ENCODE assay signal across 15 cellular contexts in the genomic region with DNA sequence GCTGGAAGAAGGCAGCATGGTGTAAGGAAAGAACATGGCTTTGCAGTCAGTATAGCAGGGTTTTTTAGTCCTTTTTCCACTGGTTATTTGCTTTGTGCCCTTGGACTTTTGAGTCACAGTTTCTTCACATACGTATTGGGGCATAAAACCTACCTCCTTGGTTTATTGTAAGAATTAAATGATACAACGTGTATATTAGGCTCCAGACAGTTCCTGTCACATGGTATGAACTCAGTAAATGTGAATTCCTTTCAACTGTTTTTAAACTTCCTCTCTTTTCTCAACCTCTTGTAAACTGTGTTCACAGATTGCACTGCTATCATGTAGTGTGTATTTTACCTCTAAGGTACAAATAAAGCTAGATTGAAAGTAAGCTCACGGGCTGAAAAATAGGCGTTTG. TPM values are rescaled to one million over a fixed set of nuclear protein-coding genes. Genes with fewer than 3 reads are reported as not detected.
A peak's percentile ranks its signal among the peaks of the same experiment; 100 is the strongest.
DNase-seq lines count a peak whose midpoint lies in the region; ATAC-seq and TF ChIP-seq lines count a peak whose summit lies in the region.
"Had no signal": no experiment of that assay in that cellular context is flagged by ENCODE, and none has a peak within 500 bp of the region (broad histone marks: within the 10 kb centered on the region; RNA-seq: fewer than 3 reads in every experiment).

No MANE protein-coding gene starts in this region.

- H3K36me3 ChIP-seq in BLaER1 treated with 17β-estradiol and CSF1 and Interleukin-3, amounts not matched to agents 10 nM and 100 nM, result no peaks in the 10 kb centered on the region
- H3K36me3 ChIP-seq in Loucy (ENCODE audit: insufficient read depth, low read length) (peaks cover 31% of the 10 kb centered on the region; the same call in 1 of the 2 replicates), transverse colon (no peaks in the 10 kb centered on the region)

- H3K4me1 Mint-ChIP-seq in chondrocyte (ENCODE audit: low read depth), result peaks cover 48% of the 10 kb centered on the region
- H3K4me1 Mint-ChIP-seq in mesothelial cell of epicardium, result peaks cover 67% of the 10 kb centered on the region
- H3K4me1 Mint-ChIP-seq: activated T-helper 17 cell treated with anti-CD3 and anti-CD28 coated beads, Interleukin-2, amount 50 U/mL, for 72 hours had no signal

- intact Hi-C loops in transverse colon (cut with DNase I; ENCODE audit: low total_unique reads), result no loop called here

- peak overlapping the region; percentile 9 to 78 (median 37); a peak in 20 of 22 replicates for H3K4me2 ChIP-seq in BLaER1 treated with 17β-estradiol and CSF1 and Interleukin-3, amounts not matched to agents 10 nM and 100 nM
- H3K4me2 ChIP-seq in Loucy (ENCODE audit: low read depth, low read length, poor library complexity, severe bottlenecking), result peak overlapping the region; percentile 54

- DNase-seq in chondrocyte (ENCODE audit: low spot score) (no peak), mesothelial cell of epicardium (ENCODE audit: low spot score in 2 of 2, unreplicated experiment in 2 of 2) (no peak), amygdala (lab: John Stamatoyannopoulos, UW) (no peak), transverse colon (no peak)
- DNase-seq: activated CD4-positive, alpha-beta memory T cell treated with anti-CD3 and anti-CD28 coated beads for 36 hours; aorta; NCI-H187; NCI-H774; small intestine had no signal

- TF ChIP-seq EP300 in transverse colon (IDR thresholded peaks at IDR 0.05; ENCODE audit: low read depth), result no peak

- no peaks in the 10 kb centered on the region for H4K20me1 ChIP-seq in BLaER1 treated with 17β-estradiol and CSF1 and Interleukin-3, amounts not matched to agents 10 nM and 100 nM
- H4K20me1 ChIP-seq in Loucy (ENCODE audit: insufficient read depth, low read length, poor library complexity, severe bottlenecking), result peaks cover 44% of the 10 kb centered on the region

- no peak overlapping the region for H2AFZ ChIP-seq in Loucy (ENCODE audit: low read length)

- no peak overlapping the region for H3K4me3 ChIP-seq in BLaER1 treated with 17β-estradiol and CSF1 and Interleukin-3, amounts not matched to agents 10 nM and 100 nM
- H3K4me3 ChIP-seq in Loucy (ENCODE audit: low read length, poor library complexity, severe bottlenecking) (peak overlapping the region; percentile 31), transverse colon (no peak overlapping the region)

- H3K27ac Mint-ChIP-seq in chondrocyte (ENCODE audit: unreplicated experiment), result peak overlapping the region; percentile 60
- H3K27ac Mint-ChIP-seq in mesothelial cell of epicardium, result peak overlapping the region; percentile 87
- H3K27ac Mint-ChIP-seq: activated CD4-positive, alpha-beta memory T cell treated with anti-CD3 and anti-CD28 coated beads for 36 hours; activated T-helper 17 cell treated with anti-CD3 and anti-CD28 coated beads, Interleukin-2, amount 50 U/mL, for 72 hours had no signal

- H3K9me3 Mint-ChIP-seq in chondrocyte (ENCODE audit: low read depth), result no peaks in the 10 kb centered on the region
- no peaks in the 10 kb centered on the region for H3K9me3 Mint-ChIP-seq in mesothelial cell of epicardium
- H3K9me3 Mint-ChIP-seq: activated CD4-positive, alpha-beta memory T cell treated with anti-CD3 and anti-CD28 coated beads for 36 hours; activated T-helper 17 cell treated with anti-CD3 and anti-CD28 coated beads, Interleukin-2, amount 50 U/mL, for 72 hours had no signal

- H3K36me3 Mint-ChIP-seq in chondrocyte (ENCODE audit: low read depth), result peaks cover 5% of the 10 kb centered on the region
- no peaks in the 10 kb centered on the region for H3K36me3 Mint-ChIP-seq in mesothelial cell of epicardium
- H3K36me3 Mint-ChIP-seq: activated CD4-positive, alpha-beta memory T cell treated with anti-CD3 and anti-CD28 coated beads for 36 hours had no signal

- in situ Hi-C loops in transverse colon (cut with MboI; ENCODE audit: low pct_ligation_motif_present in 1 of 4, low pct_unique_long_range_greater_than_20kb in 1 of 4, low sequenced_read_pairs in 3 of 4), result loop anchor here in 3 of 4 donors (10.0 to 25.0 kb wide), 2 partner anchors 779 to 797 kb away; no protein-coding TSS in a partner anchor

- no peak overlapping the region for H3K4me3 Mint-ChIP-seq in chondrocyte (ENCODE audit: unreplicated experiment)
- no peak overlapping the region for H3K4me3 Mint-ChIP-seq in mesothelial cell of epicardium
- H3K4me3 Mint-ChIP-seq: activated CD4-positive, alpha-beta memory T cell treated with anti-CD3 and anti-CD28 coated beads for 36 hours; activated T-helper 17 cell treated with anti-CD3 and anti-CD28 coated beads, Interleukin-2, amount 50 U/mL, for 72 hours had no signal

- 22 to 28% methylated on average over 3 to 4 of the region's 4 CpGs for WGBS in transverse colon (ENCODE audit: low coverage in 1 of 2), 2 donors

- peaks cover 3% of the 10 kb centered on the region; the same call in 1 of the 2 replicates for H3F3A ChIP-seq in Loucy (ENCODE audit: low read depth)

- H3K79me2 ChIP-seq in Loucy (ENCODE audit: insufficient read depth, low read length), result peaks cover 70% of the 10 kb centered on the region

- H3K4me1 ChIP-seq in BLaER1 treated with 17β-estradiol and CSF1 and Interleukin-3, amounts not matched to agents 10 nM and 100 nM, result peaks cover 17 to 27% (median 20%) of the 10 kb centered on the region in 10 experiments
- H3K4me1 ChIP-seq in Loucy (ENCODE audit: insufficient read depth, low read length, poor library complexity, severe bottlenecking), result peaks cover 28% of the 10 kb centered on the region
- H3K4me1 ChIP-seq in transverse colon, result peaks cover 0 to 22% (median 9%) of the 10 kb centered on the region in 4 donors

- ATAC-seq in HG02571 (IDR thresholded peaks at IDR 0.05; ENCODE audit: unreplicated experiment) (no peak), GM19452 (IDR thresholded peaks at IDR 0.05; ENCODE audit: unreplicated experiment) (no peak)
- ATAC-seq: activated T-helper 17 cell treated with anti-CD3 and anti-CD28 coated beads, Interleukin-2, amount 50 U/mL, for 72 hours; Right ventricle myocardium inferior had no signal

- H3K9me2 ChIP-seq in Loucy (replicated peaks; ENCODE audit: low read depth, low read length), result no peaks in the 10 kb centered on the region

- H3K27me3 ChIP-seq in BLaER1 treated with 17β-estradiol and CSF1 and Interleukin-3, amounts not matched to agents 10 nM and 100 nM, result no peaks in the 10 kb centered on the region
- H3K27me3 ChIP-seq in Loucy (ENCODE audit: insufficient read depth, low read length, poor library complexity, severe bottlenecking), result no peaks in the 10 kb centered on the region
- no peaks in the 10 kb centered on the region for H3K27me3 ChIP-seq in transverse colon

- no peak for TF ChIP-seq CTCF in Loucy (conservative IDR thresholded peaks at IDR 0.05; ENCODE audit: low read length)
- TF ChIP-seq CTCF in chondrocyte (IDR thresholded peaks at IDR 0.05), result no peak
- TF ChIP-seq CTCF in mesothelial cell of epicardium (IDR thresholded peaks at IDR 0.05; ENCODE audit: unreplicated experiment), result no peak
- TF ChIP-seq CTCF in transverse colon (IDR thresholded peaks at IDR 0.05), result no peak

- no peaks in the 10 kb centered on the region for H3K9me3 ChIP-seq in BLaER1 treated with 17β-estradiol and CSF1 and Interleukin-3, amounts not matched to agents 10 nM and 100 nM (replicated peaks in 1 of 11)
- no peaks in the 10 kb centered on the region for H3K9me3 ChIP-seq in Loucy (ENCODE audit: insufficient read depth, low read depth, low read length)
- no peaks in the 10 kb centered on the region for H3K9me3 ChIP-seq in transverse colon

- no peak overlapping the region for H3K9ac ChIP-seq in BLaER1 treated with 17β-estradiol and CSF1 and Interleukin-3, amounts not matched to agents 10 nM and 100 nM
- H3K9ac ChIP-seq in Loucy (ENCODE audit: low read depth, low read length, poor library complexity, severe bottlenecking), result peak overlapping the region; percentile 28

- H3K27me3 Mint-ChIP-seq in chondrocyte (ENCODE audit: low read depth) (no peaks in the 10 kb centered on the region), mesothelial cell of epicardium (ENCODE audit: low read depth) (no peaks in the 10 kb centered on the region)

- H3K27ac ChIP-seq in BLaER1 treated with 17β-estradiol and CSF1 and Interleukin-3, amounts not matched to agents 10 nM and 100 nM, result no peak overlapping the region
- H3K27ac ChIP-seq in transverse colon, result peak overlapping the region in 1 of 4 donors; percentile 51

- no peak for TF ChIP-seq POLR2A in transverse colon (IDR thresholded peaks at IDR 0.05)

RNA-seq across cellular contexts. Expression of a gene that starts 29.5 kb away (rescaled TPM):
- total RNA-seq in chondrocyte (104 to 160 TPM (median 158 TPM) in 3 replicates), mesothelial cell of epicardium (19.9 to 20.4 TPM (median 19.9 TPM) in 3 replicates), transverse colon (10 to 100 TPM; 21.7 to 56.9 (median 26.4) TPM)
- total RNA-seq: activated CD4-positive, alpha-beta memory T cell treated with anti-CD3 and anti-CD28 coated beads for 36 hours; activated T-helper 17 cell treated with anti-CD3 and anti-CD28 coated beads, Interleukin-2, amount 50 U/mL, for 72 hours had no signal
